ENCODE assay signal across 15 cellular contexts in genomic region chr18:9734189-9734588, GRCh38. TPM values are rescaled to one million over a fixed set of nuclear protein-coding genes. Genes with fewer than 3 reads are reported as not detected.
DNase-seq lines count a peak whose midpoint lies in the region; ATAC-seq and TF ChIP-seq lines count a peak whose summit lies in the region.
"Had no signal": no experiment of that assay in that cellular context is flagged by ENCODE, and none has a peak within 500 bp of the region (broad histone marks: within the 10 kb centered on the region; RNA-seq: fewer than 3 reads in every experiment).

No MANE protein-coding gene starts in this region.

- no peak overlapping the region for H3K4me3 ChIP-seq in aorta (ENCODE audit: low read length in 2 of 2)

- DNase-seq in activated CD8-positive, alpha-beta memory T cell treated with anti-CD3 and anti-CD28 coated beads for 24 hours = peak; percentile 52
- no peak for DNase-seq in activated CD8-positive, alpha-beta memory T cell treated with anti-CD3 and anti-CD28 coated beads, Interleukin-2, amount 50 U/mL, for 4 hours
- DNase-seq in WTC11 (ENCODE audit: low spot score) (no peak), left kidney (ENCODE audit: low read depth, low spot score) (peak; percentile 47), type B pancreatic cell (ENCODE audit: extremely low spot score, unreplicated experiment) (peak; percentile 53), A172 (ENCODE audit: low spot score) (no peak), aorta (no peak), NCI-H1092 treated with DMSO at 0.1 percent for 48 hours (lab: John Stamatoyannopoulos, UW) (no peak)
- DNase-seq: activated CD4-positive, alpha-beta T cell treated with anti-CD3 and anti-CD28 coated beads, Interleukin-2, amount 50 U/mL, for 1 hour; DND-41; H7; naive thymus-derived CD8-positive, alpha-beta T cell; NCI-H1930; stimulated activated CD4-positive, alpha-beta T cell treated with anti-CD3 and anti-CD28 coated beads, Interleukin-12 subunit alpha, Interleukin-12 subunit beta, amount 100 ng/mL, for 4 hours had no signal

- no peaks in the 10 kb centered on the region for H3K36me3 Mint-ChIP-seq in WTC11
- H3K36me3 Mint-ChIP-seq in type B pancreatic cell = peaks cover 3% of the 10 kb centered on the region
- H3K36me3 Mint-ChIP-seq: naive thymus-derived CD8-positive, alpha-beta T cell had no signal

- H3K27me3 ChIP-seq in aorta (ENCODE audit: control insufficient read depth in 1 of 2, insufficient read depth in 2 of 2, low read length in 1 of 2) = no peaks in the 10 kb centered on the region

- 81 to 82% methylated on average over 9 of the region's 9 CpGs for WGBS in aorta, 2 donors

- H3K4me1 Mint-ChIP-seq in WTC11 (peaks cover 16% of the 10 kb centered on the region), type B pancreatic cell (ENCODE audit: unreplicated experiment) (peaks cover 36% of the 10 kb centered on the region)

- ATAC-seq in WTC11 (no peak; the same call in 1 of the 2 replicates), aorta (ENCODE audit: low FRiP score) (no peak)
- ATAC-seq: naive thymus-derived CD8-positive, alpha-beta T cell had no signal

- H3K27me3 Mint-ChIP-seq in WTC11 (ENCODE audit: low read depth) = no peaks in the 10 kb centered on the region
- H3K27me3 Mint-ChIP-seq in type B pancreatic cell = peaks cover 4% of the 10 kb centered on the region

- intact Hi-C loops in aorta (cut with DNase I) = no loop called here

- H3K27ac Mint-ChIP-seq in WTC11 = peak overlapping the region; percentile 25; the same call in 1 of the 2 replicates
- H3K27ac Mint-ChIP-seq in type B pancreatic cell = peak overlapping the region; percentile 75
- H3K27ac Mint-ChIP-seq: activated T-helper 2 cell treated with anti-CD3 and anti-CD28 coated beads, Interferon-gamma antibody, Interleukin-2, Interleukin-4, amounts not matched to agents 10 μg/mL and 5 μg/mL and 100 μg/mL, durations not matched to agents 14 hours and 24 hours and 36 hours had no signal

- CTCF ChIA-PET in WTC11 (lab: Charles Lee) = interaction anchor here (1.8 kb wide), 1 partner anchor 11 kb away, joined by 6 read pairs; no protein-coding TSS in a partner anchor

- no peak overlapping the region for H3K4me3 Mint-ChIP-seq in WTC11
- H3K4me3 Mint-ChIP-seq in type B pancreatic cell = peak overlapping the region; percentile 47

- no peaks in the 10 kb centered on the region for H3K9me3 ChIP-seq in aorta (ENCODE audit: control insufficient read depth, low read length)

- TF ChIP-seq CTCF in WTC11 (IDR thresholded peaks at IDR 0.05) (no peak), type B pancreatic cell (conservative IDR thresholded peaks at IDR 0.05) (no peak)

- H3K36me3 ChIP-seq in aorta (ENCODE audit: control insufficient read depth in 1 of 2, insufficient read depth in 2 of 2, low read length in 1 of 2) = peaks cover 0 to 4% of the 10 kb centered on the region in 2 donors

- H3K27ac ChIP-seq in aorta (ENCODE audit: low read depth in 1 of 2, low read length in 2 of 2) = no peak overlapping the region

- no peaks in the 10 kb centered on the region for H3K4me1 ChIP-seq in aorta (ENCODE audit: control insufficient read depth in 1 of 2, insufficient read depth in 2 of 2, low read length in 2 of 2)

- POLR2A ChIA-PET in WTC11 (lab: Charles Lee) = no interaction called here

- H3K9me3 Mint-ChIP-seq in WTC11 (no peaks in the 10 kb centered on the region), type B pancreatic cell (no peaks in the 10 kb centered on the region)
- H3K9me3 Mint-ChIP-seq: activated T-helper 2 cell treated with anti-CD3 and anti-CD28 coated beads, Interferon-gamma antibody, Interleukin-2, Interleukin-4, amounts not matched to agents 10 μg/mL and 5 μg/mL and 100 μg/mL, durations not matched to agents 14 hours and 24 hours and 36 hours; naive thymus-derived CD8-positive, alpha-beta T cell had no signal

TF ChIP-seq in WTC11, 78 proteins besides CTCF, POLR2A, EP300 and RAD21:
- TF ChIP-seq ZNF121 (CRISPR knock-in tag; IDR thresholded peaks at IDR 0.05) (no peak), SMAD4 (CRISPR knock-in tag; IDR thresholded peaks at IDR 0.05) (no peak)
TF ChIP-seq in WTC11: peak in this region for 0.

RNA-seq across cellular contexts. Expression of gene RAB31, which starts 26.1 kb away (rescaled TPM):
- total RNA-seq in WTC11 (2021) (30.8 to 34.9 TPM (median 32.9 TPM) in 3 replicates), type B pancreatic cell (ENCODE audit: low replicate concordance) (8.9 and 19.7 TPM in 2 replicates), aorta (100 to 1,000 TPM; 107 to 145 TPM)
- total RNA-seq in A172 (2014; rRNA removed; shearing (Covaris generic)) = 19.6 and 27.9 TPM in 2 replicates
- polyA plus RNA-seq in aorta = 10 to 100 TPM; 57.6 to 75.1 TPM

Comparison
In these comparisons a context has a peak if more than half of its experiments do, and no peak if none do; other contexts are left out.
1. DNase-seq: peak in activated CD8-positive, alpha-beta memory T cell treated with anti-CD3 and anti-CD28 coated beads for 24 hours (single experiment), left kidney (single experiment) and type B pancreatic cell (single experiment); none in activated CD8-positive, alpha-beta memory T cell treated with anti-CD3 and anti-CD28 coated beads, Interleukin-2, amount 50 U/mL, for 4 hours (single experiment), WTC11 (single experiment), A172 (single experiment), aorta (0 of 2) and NCI-H1092 treated with DMSO at 0.1 percent for 48 hours (single experiment).